In genomic region chr18:9827211-9827855, GRCh38 we compare ENCODE assay signal across 14 cellular contexts. TPM values are rescaled to one million over a fixed set of nuclear protein-coding genes. Genes with fewer than 3 reads are reported as not detected.
DNase-seq lines count a peak whose midpoint lies in the region; ATAC-seq, FAIRE-seq and TF ChIP-seq lines count a peak whose summit lies in the region.
"Had no signal": no experiment of that assay in that cellular context is flagged by ENCODE, and none has a peak within 500 bp of the region (broad histone marks: within the 10 kb centered on the region; RNA-seq: fewer than 3 reads in every experiment).

No MANE protein-coding gene starts in this region.

- no peaks in the 10 kb centered on the region for H3K9me2 ChIP-seq in GM23248 (ENCODE audit: insufficient read depth)

- H3F3A ChIP-seq in GM23248 (ENCODE audit: insufficient read depth): peaks cover 40% of the 10 kb centered on the region; the same call in 1 of the 2 replicates

- 97% methylated on average over 7 of the region's 7 CpGs for WGBS in GM23248 (ENCODE audit: low coverage in 1 of 2, low lambda C conversion rate in 2 of 2, missing lambda C conversion rate in 2 of 2), 2 experiments
- WGBS in esophagus squamous epithelium, 2 donors: 51 to 54% methylated on average over 5 to 7 of the region's 7 CpGs
- 66 to 70% (median 68%) methylated on average over 7 of the region's 7 CpGs for WGBS in small intestine, 3 donors

- H3K9me3 ChIP-seq in GM23248 (ENCODE audit: low read depth) (no peaks in the 10 kb centered on the region), esophagus squamous epithelium (no peaks in the 10 kb centered on the region), small intestine (ENCODE audit: control insufficient read depth, low read depth) (no peaks in the 10 kb centered on the region)

- H3K27ac ChIP-seq in GM23248 (peak overlapping the region; percentile 82), RWPE1 (peak overlapping the region; percentile 97), esophagus squamous epithelium (peak overlapping the region; percentile 70 to 88 (median 80)), small intestine (ENCODE audit: low read depth in 1 of 2, low read length in 1 of 2) (peak overlapping the region; percentile 56 to 83)
- H3K27ac ChIP-seq: VCaP had no signal

- in situ Hi-C loops in GM23248 (cut with MboI): no loop called here

- H3K9ac ChIP-seq in GM23248: peak overlapping the region; percentile 57; the same call in 1 of the 2 replicates

- peaks cover 41% of the 10 kb centered on the region for H3K79me2 ChIP-seq in GM23248 (ENCODE audit: insufficient read depth)

- FAIRE-seq in small intestine (lab: Jason Lieb, UNC) (no peak), D721Med (lab: Jason Lieb, UNC) (no peak)

- intact Hi-C loops in esophagus squamous epithelium (cut with DNase I): no loop called here

- H3K4me1 ChIP-seq in GM23248 (ENCODE audit: insufficient read depth) (peaks cover 52% of the 10 kb centered on the region), esophagus squamous epithelium (peaks cover 19 to 58% (median 53%) of the 10 kb centered on the region in 3 donors), small intestine (ENCODE audit: control insufficient read depth in 2 of 2, insufficient read depth in 1 of 2, low read depth in 1 of 2, low read length in 1 of 2) (peaks cover 15 to 27% of the 10 kb centered on the region in 2 donors)

- no peak for ATAC-seq in HG02623 (IDR thresholded peaks at IDR 0.05; ENCODE audit: unreplicated experiment)

- CTCF ChIA-PET in RWPE1 (lab: Yijun Ruan, JAX): no interaction called here

- TF ChIP-seq CTCF in RWPE1 (conservative IDR thresholded peaks at IDR 0.05; ENCODE audit: low read depth) (no peak), esophagus squamous epithelium (IDR thresholded peaks at IDR 0.05) (no peak), D721Med (IDR thresholded peaks at IDR 0.05; ENCODE audit: insufficient read depth, missing control alignments) (no peak)

- DNase-seq in GM23248 (no peak), RWPE1 (ENCODE audit: low spot score) (no peak), esophagus squamous epithelium (lab: John Stamatoyannopoulos, UW) (no peak), small intestine (peak; percentile 69), globus pallidus (ENCODE audit: low spot score) (no peak), D721Med (ENCODE audit: insufficient read length, low spot score) (no peak)
- DNase-seq in activated CD8-positive, alpha-beta memory T cell treated with anti-CD3 and anti-CD28 coated beads, Interleukin-2, amount 50 U/mL, for 4 hours: no peak
- DNase-seq: activated naive CD8-positive, alpha-beta T cell treated with anti-CD3 and anti-CD28 coated beads, Interleukin-2, amount 10 ng/mL, durations not matched to agents 7 days and 5 days; NCI-H2171 treated with DMSO at 0.1 percent for 48 hours; stimulated activated CD4-positive, alpha-beta T cell treated with anti-CD3 and anti-CD28 coated beads, Interleukin-4, amount 100 ng/mL, for 4 hours; stimulated activated naive CD8-positive, alpha-beta T cell treated with anti-CD3 and anti-CD28 coated beads, Interleukin-15, amount 100 ng/mL, for 72 hours had no signal

- peak overlapping the region; percentile 46 for H3K4me2 ChIP-seq in GM23248 (ENCODE audit: unreplicated experiment)

- H3K27me3 ChIP-seq in GM23248 (replicated peaks; ENCODE audit: insufficient read depth) (no peaks in the 10 kb centered on the region), esophagus squamous epithelium (no peaks in the 10 kb centered on the region), small intestine (ENCODE audit: control insufficient read depth in 2 of 2, insufficient read depth in 2 of 2, low read length in 2 of 2) (no peaks in the 10 kb centered on the region)

- no peak for TF ChIP-seq POLR2A in esophagus squamous epithelium (IDR thresholded peaks at IDR 0.05)

- POLR2A ChIA-PET in RWPE1 (lab: Yijun Ruan, JAX; ENCODE audit: low non-redundant PET): interaction anchor here (0.6 to 0.8 kb wide), 2 partner anchors 27 to 29 kb away, joined by 3 to 4 read pairs; no protein-coding TSS in a partner anchor

- H2AFZ ChIP-seq in GM23248: no peak overlapping the region

- H3K4me3 ChIP-seq in GM23248 (no peak overlapping the region), esophagus squamous epithelium (no peak overlapping the region), small intestine (ENCODE audit: low read depth in 1 of 2, low read length in 2 of 2) (no peak overlapping the region)

- H3K36me3 ChIP-seq in GM23248 (ENCODE audit: low read depth) (no peaks in the 10 kb centered on the region), esophagus squamous epithelium (no peaks in the 10 kb centered on the region), small intestine (ENCODE audit: control insufficient read depth in 2 of 2, insufficient read depth in 2 of 2, low read length in 2 of 2) (no peaks in the 10 kb centered on the region)

- H4K20me1 ChIP-seq in GM23248 (ENCODE audit: insufficient read depth): no peaks in the 10 kb centered on the region

RNA-seq across cellular contexts. Expression of gene TXNDC2, which starts 58.4 kb away (rescaled TPM):
- total RNA-seq in GM23248 (2014; rRNA removed; shearing (Covaris generic)): not detected in 2 replicates
- not detected in 2 replicates for polyA plus RNA-seq in GM23248 (2016; fragmentation: Nextera tagmentation; extraction: Ambion mirVana)
- total RNA-seq in esophagus squamous epithelium: under 1 TPM in 1 of 4 donors, not detected in 3; 0.09 TPM
- polyA plus RNA-seq in small intestine: under 1 TPM in 1 of 3 donors, not detected in 2; 0.03 TPM
- total RNA-seq: activated naive CD8-positive, alpha-beta T cell treated with anti-CD3 and anti-CD28 coated beads, Interleukin-2, amount 10 ng/mL, durations not matched to agents 7 days and 5 days; progenitor cell of endocrine pancreas had no signal
